10 cellular contexts compared by ENCODE assay signal in the genomic region with DNA sequence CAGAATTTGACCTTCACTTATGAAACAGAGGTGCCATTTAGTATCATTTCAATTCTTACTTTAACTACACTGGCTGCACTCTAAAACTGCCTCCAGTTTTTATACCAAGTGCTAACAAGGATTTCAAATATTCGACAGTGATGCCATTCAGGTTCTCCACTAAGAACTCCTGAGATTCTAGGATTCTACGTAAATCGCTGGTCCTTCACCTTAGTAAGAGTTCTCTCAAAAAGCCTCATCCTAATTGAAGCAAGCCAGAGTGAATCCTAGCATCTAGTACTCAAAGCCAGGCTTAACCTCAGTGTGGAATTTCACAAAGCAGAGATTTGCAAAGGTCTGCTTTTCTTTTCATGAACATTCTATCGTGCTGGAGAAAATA. TPM values are rescaled to one million over a fixed set of nuclear protein-coding genes. Genes with fewer than 3 reads are reported as not detected.
A peak's percentile ranks its signal among the peaks of the same experiment; 100 is the strongest.
DNase-seq lines count a peak whose midpoint lies in the region; ATAC-seq, FAIRE-seq and TF ChIP-seq lines count a peak whose summit lies in the region.
"Had no signal": no experiment of that assay in that cellular context is flagged by ENCODE, and none has a peak within 500 bp of the region (broad histone marks: within the 10 kb centered on the region; RNA-seq: fewer than 3 reads in every experiment).

No MANE protein-coding gene starts in this region.

- 60% methylated on average over 4 of the region's 4 CpGs for WGBS in A549 (ENCODE audit: missing lambda C conversion rate)

- peak overlapping the region; percentile 91 for H3K4me3 ChIP-seq in A549
- H3K4me3 ChIP-seq in colonic mucosa = peak overlapping the region; percentile 54
- H3K4me3 ChIP-seq in naive thymus-derived CD4-positive, alpha-beta T cell (ENCODE audit: low read length) = no peak overlapping the region

- peaks cover 0 to 2% (median 0%) of the 10 kb centered on the region in 3 donors for H3K9me3 Mint-ChIP-seq in IgD-negative memory B cell
- peaks cover 0 to 13% (median 0%) of the 10 kb centered on the region in 11 donors for H3K9me3 Mint-ChIP-seq in naive thymus-derived CD4-positive, alpha-beta T cell

- no peak for DNase-seq in A549 (ENCODE audit: low read depth in 1 of 2, low spot score in 1 of 2)
- DNase-seq in colonic mucosa = no peak
- no peak for DNase-seq in naive thymus-derived CD4-positive, alpha-beta T cell
- DNase-seq in HT-29 (ENCODE audit: low spot score) = no peak
- no peak for DNase-seq in NOMO-1 treated with dmso at 0.1 percent for 144 hours (lab: John Stamatoyannopoulos, UW; ENCODE audit: unreplicated experiment)
- DNase-seq: foreskin melanocyte, GF-D8 had no signal

- no peaks in the 10 kb centered on the region for H3K27me3 ChIP-seq in colonic mucosa
- H3K27me3 ChIP-seq in naive thymus-derived CD4-positive, alpha-beta T cell (ENCODE audit: control insufficient read depth in 2 of 2, insufficient read depth in 2 of 2, low read length in 2 of 2) = no peaks in the 10 kb centered on the region

- ATAC-seq in A549 (no peak), GM21528 (IDR thresholded peaks at IDR 0.05; ENCODE audit: low FRiP score, unreplicated experiment) (no peak), HG03460 (IDR thresholded peaks at IDR 0.05; ENCODE audit: unreplicated experiment) (no peak)
- no peak for ATAC-seq in naive thymus-derived CD4-positive, alpha-beta T cell

- CTCF ChIA-PET in A549 (lab: Yijun Ruan, JAX) = interaction anchor here (1.0 kb wide), 1 partner anchor 566 kb away, joined by 3 read pairs; no protein-coding TSS in a partner anchor
- CTCF ChIA-PET in naive thymus-derived CD4-positive, alpha-beta T cell (lab: Charles Lee) = no interaction called here

- H3K4me1 ChIP-seq in A549 (peaks cover 63% of the 10 kb centered on the region), colonic mucosa (peaks cover 36% of the 10 kb centered on the region)
- peaks cover 44 to 55% of the 10 kb centered on the region in 2 donors for H3K4me1 ChIP-seq in naive thymus-derived CD4-positive, alpha-beta T cell (ENCODE audit: control insufficient read depth in 2 of 2, insufficient read depth in 2 of 2, low read length in 2 of 2)

- no peaks in the 10 kb centered on the region for H3K9me3 ChIP-seq in A549
- H3K9me3 ChIP-seq in colonic mucosa = no peaks in the 10 kb centered on the region
- H3K9me3 ChIP-seq in naive thymus-derived CD4-positive, alpha-beta T cell (ENCODE audit: control insufficient read depth in 2 of 3, low read length in 3 of 3) = no peaks in the 10 kb centered on the region

- H3K4me2 ChIP-seq in A549 = peak overlapping the region; percentile 85

- no peak for TF ChIP-seq CTCF in A549 (IDR thresholded peaks at IDR 0.05)
- no peak for TF ChIP-seq CTCF in colonic mucosa (IDR thresholded peaks at IDR 0.05)

- peaks cover 6% of the 10 kb centered on the region for H3K36me3 Mint-ChIP-seq in IgD-negative memory B cell
- H3K36me3 Mint-ChIP-seq in naive thymus-derived CD4-positive, alpha-beta T cell = peaks cover 9 to 54% (median 49%) of the 10 kb centered on the region in 5 donors

- TF ChIP-seq EP300 in A549 (IDR thresholded peaks at IDR 0.05) = no peak

- intact Hi-C loops in colonic mucosa (cut with DNase I) = no loop called here
- intact Hi-C loops in naive thymus-derived CD4-positive, alpha-beta T cell (cut with micrococcal nuclease) = loop anchor here (1.0 to 5.0 kb wide), 2 partner anchors 8 to 217 kb away; no protein-coding TSS in a partner anchor

- peak overlapping the region in 1 of 2 donors; percentile 98 for H3K9ac ChIP-seq in colonic mucosa (ENCODE audit: low read depth in 2 of 2, low read length in 2 of 2)

- POLR2A ChIA-PET in A549 (lab: Yijun Ruan, JAX) = no interaction called here
- POLR2A ChIA-PET in naive thymus-derived CD4-positive, alpha-beta T cell (lab: Charles Lee) = interaction anchor here (0.7 to 2.3 kb wide), 5 partner anchors 13 to 92 kb away, joined by 3 to 14 read pairs (median 3); no protein-coding TSS in a partner anchor

- H3K27me3 Mint-ChIP-seq in IgD-negative memory B cell = no peaks in the 10 kb centered on the region
- H3K27me3 Mint-ChIP-seq in naive thymus-derived CD4-positive, alpha-beta T cell = peaks cover 0 to 11% (median 0%) of the 10 kb centered on the region in 5 donors

- TF ChIP-seq RAD21 in A549 (conservative IDR thresholded peaks at IDR 0.05 in 1 of 2, IDR thresholded peaks at IDR 0.05 in 1 of 2) = no peak

- H3K27ac ChIP-seq in A549 (peak overlapping the region; percentile 99 to 100; a peak in 3 of 6 replicates), colonic mucosa (no peak overlapping the region)
- H3K27ac ChIP-seq in naive thymus-derived CD4-positive, alpha-beta T cell (ENCODE audit: low read depth, low read length) = peak overlapping the region; percentile 89

- FAIRE-seq in A549 (lab: Jason Lieb, UNC) = peak; percentile 13

- H3K36me3 ChIP-seq in colonic mucosa = peaks cover 17% of the 10 kb centered on the region
- peaks cover 30 to 71% (median 42%) of the 10 kb centered on the region in 3 experiments for H3K36me3 ChIP-seq in naive thymus-derived CD4-positive, alpha-beta T cell (ENCODE audit: control insufficient read depth in 2 of 3, insufficient read depth in 3 of 3, low read length in 3 of 3)

- peak overlapping the region in 2 of 3 donors; percentile 39 to 100 for H3K27ac Mint-ChIP-seq in IgD-negative memory B cell
- H3K27ac Mint-ChIP-seq in naive thymus-derived CD4-positive, alpha-beta T cell = peak overlapping the region in 8 of 9 donors; percentile 41 to 99 (median 90)

- peak overlapping the region in 2 of 4 donors; percentile 63 to 100 for H3K4me3 Mint-ChIP-seq in IgD-negative memory B cell
- H3K4me3 Mint-ChIP-seq in naive thymus-derived CD4-positive, alpha-beta T cell = peak overlapping the region; percentile 29 to 98 (median 94)

- peaks cover 22 to 48% (median 41%) of the 10 kb centered on the region in 3 donors for H3K4me1 Mint-ChIP-seq in IgD-negative memory B cell
- peaks cover 36 to 74% (median 69%) of the 10 kb centered on the region in 7 donors for H3K4me1 Mint-ChIP-seq in naive thymus-derived CD4-positive, alpha-beta T cell

- TF ChIP-seq POLR2A in A549 (IDR thresholded peaks at IDR 0.05; ENCODE audit: low read length) = no peak

TF ChIP-seq in A549, 52 proteins besides CTCF, POLR2A, EP300 and RAD21:
- TF ChIP-seq POLR2AphosphoS2 (conservative IDR thresholded peaks at IDR 0.05; ENCODE audit: low read length) = no peak
- no peak for TF ChIP-seq FOSL2 (IDR thresholded peaks at IDR 0.05)
- TF ChIP-seq FOSL2 (CRISPR knock-in tag; IDR thresholded peaks at IDR 0.05) = 0 out of 2 replicates have a peak, but pooled peaks have one; percentile 17

RNA-seq across cellular contexts. Expression of a gene that starts 3.5 kb away (rescaled TPM):
- 366 and 519 TPM in 2 replicates for polyA plus RNA-seq in A549 (2011; rRNA removed)
- polyA plus RNA-seq in A549 (2012; cell fraction: cytosol; rRNA removed) = 38.6 and 50.8 TPM in 2 replicates
- 108 and 151 TPM in 2 replicates for polyA plus RNA-seq in A549 (2012; cell fraction: nucleus; rRNA removed)
- polyA plus RNA-seq in A549 (2017; fragmentation: RNase III; extraction: RNeasy Plus Mini Kit Qiagen cat#74134 plus additional on column Dnase treatment) = 131 to 195 TPM (median 187 TPM) in 3 replicates
- 230 and 257 TPM in 2 replicates for polyA minus RNA-seq in A549 (2011; rRNA and poly(A)+ RNA removed)
- 51.1 TPM for polyA plus RNA-seq in IgD-negative memory B cell
- 100 to 1,000 TPM in 1 of 2 donors, 10 to 100 TPM in 1; 98.5 to 158 TPM for total RNA-seq in colonic mucosa
- total RNA-seq in naive thymus-derived CD4-positive, alpha-beta T cell = 100 to 1,000 TPM; 157 to 269 (median 175) TPM
- 100 to 1,000 TPM in 1 of 2 donors, 10 to 100 TPM in 1; 61.5 to 122 TPM for polyA plus RNA-seq in naive thymus-derived CD4-positive, alpha-beta T cell
- total RNA-seq in HT-29 (2014; rRNA removed; shearing (Covaris generic)) = 67.9 and 74.4 TPM in 2 replicates
